In the genomic region with DNA sequence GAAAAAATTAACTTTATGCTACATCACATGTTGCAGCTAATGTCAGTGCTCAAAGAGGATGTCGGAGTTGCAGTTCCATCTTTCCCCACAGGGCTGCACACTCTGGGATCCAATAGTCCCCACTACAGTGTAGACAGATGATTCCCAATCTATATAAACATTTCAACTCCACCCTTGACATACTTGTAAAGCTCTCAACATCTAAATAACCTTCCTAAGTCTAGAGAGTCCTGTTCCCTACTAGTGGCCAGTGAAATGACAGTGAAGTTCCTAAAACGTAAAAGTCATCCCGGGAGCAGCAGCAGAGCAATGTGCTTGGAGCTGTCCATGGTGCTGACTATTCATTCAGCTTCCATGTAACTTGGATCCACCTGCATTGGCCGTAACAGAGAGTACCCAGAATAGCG, we compare ENCODE assay signal across 8 cellular contexts.
DNase-seq lines count a peak whose midpoint lies in the region; ATAC-seq and TF ChIP-seq lines count a peak whose summit lies in the region.

No MANE protein-coding gene starts in this region.

- no peaks in the 10 kb centered on the region for H3K27me3 Mint-ChIP-seq in activated CD8-positive, alpha-beta T cell treated with anti-CD3 and anti-CD28 coated beads, Interleukin-2, amount 10 ng/mL, durations not matched to agents 7 days and 5 days (ENCODE audit: low read depth)

- H3K4me1 Mint-ChIP-seq in activated CD8-positive, alpha-beta T cell treated with anti-CD3 and anti-CD28 coated beads, Interleukin-2, amount 10 ng/mL, durations not matched to agents 7 days and 5 days (ENCODE audit: low read depth) = no peaks in the 10 kb centered on the region

- no peak for DNase-seq in BJ (ENCODE audit: low read depth)
- peak; percentile 46 for DNase-seq in MV-4-11 (lab: John Stamatoyannopoulos, UW)
- peak; percentile 68 for DNase-seq in activated CD8-positive, alpha-beta T cell treated with anti-CD3 and anti-CD28 coated beads, Interleukin-2, amount 10 ng/mL, durations not matched to agents 7 days and 5 days
- peak; percentile 62 for DNase-seq in iPS DF 4.7 (ENCODE audit: extremely low read depth, low spot score)
- peak; percentile 4 for DNase-seq in stimulated activated CD8-positive, alpha-beta memory T cell treated with anti-CD3 and anti-CD28 coated beads, Interleukin-12 subunit alpha, Interleukin-12 subunit beta, amount 100 ng/mL, for 1 hour (ENCODE audit: low read depth)
- no peak for DNase-seq in gastrocnemius medialis

- no peak overlapping the region for H3K27ac Mint-ChIP-seq in activated CD8-positive, alpha-beta T cell treated with anti-CD3 and anti-CD28 coated beads, Interleukin-2, amount 10 ng/mL, durations not matched to agents 7 days and 5 days

- intact Hi-C loops in gastrocnemius medialis (cut with DNase I; ENCODE audit: low total_unique reads) = no loop called here

- ATAC-seq in GM18508 (IDR thresholded peaks at IDR 0.05; ENCODE audit: insufficient read depth, unreplicated experiment) (peak; percentile 89), HG02840 (IDR thresholded peaks at IDR 0.05; ENCODE audit: low FRiP score, unreplicated experiment) (peak; percentile 62), gastrocnemius medialis (no peak)
- ATAC-seq in activated CD8-positive, alpha-beta T cell treated with anti-CD3 and anti-CD28 coated beads, Interleukin-2, amount 10 ng/mL, durations not matched to agents 7 days and 5 days = peak; percentile 73

- H3K4me1 ChIP-seq in gastrocnemius medialis = no peaks in the 10 kb centered on the region

- H3K4me3 Mint-ChIP-seq in activated CD8-positive, alpha-beta T cell treated with anti-CD3 and anti-CD28 coated beads, Interleukin-2, amount 10 ng/mL, durations not matched to agents 7 days and 5 days = no peak overlapping the region

- CTCF ChIA-PET in BJ (lab: Yijun Ruan, JAX) = interaction anchor here (1.2 kb wide), 1 partner anchor 11 kb away, joined by 3 read pairs; no protein-coding TSS in a partner anchor
- CTCF ChIA-PET in activated CD8-positive, alpha-beta T cell treated with anti-CD3 and anti-CD28 coated beads, Interleukin-2, amount 10 ng/mL, durations not matched to agents 7 days and 5 days (lab: Charles Lee) = interaction anchor here (0.7 to 1.3 kb wide), 2 partner anchors 8 to 10 kb away, joined by 3 to 4 read pairs; no protein-coding TSS in a partner anchor

- H3K36me3 Mint-ChIP-seq in activated CD8-positive, alpha-beta T cell treated with anti-CD3 and anti-CD28 coated beads, Interleukin-2, amount 10 ng/mL, durations not matched to agents 7 days and 5 days (ENCODE audit: low read depth) = no peaks in the 10 kb centered on the region

- H3K9me3 Mint-ChIP-seq in activated CD8-positive, alpha-beta T cell treated with anti-CD3 and anti-CD28 coated beads, Interleukin-2, amount 10 ng/mL, durations not matched to agents 7 days and 5 days (ENCODE audit: insufficient read depth) = no peaks in the 10 kb centered on the region

- no peak overlapping the region for H3K4me3 ChIP-seq in BJ (ENCODE audit: low read depth, low read length)
- H3K4me3 ChIP-seq in gastrocnemius medialis = no peak overlapping the region

- H3K9me3 ChIP-seq in gastrocnemius medialis = no peaks in the 10 kb centered on the region

- H3K27me3 ChIP-seq in BJ (ENCODE audit: control insufficient read depth, insufficient read depth, low read length) (no peaks in the 10 kb centered on the region), gastrocnemius medialis (no peaks in the 10 kb centered on the region)

- 0 out of 2 replicates have a peak, but pooled peaks have one; percentile 23 for TF ChIP-seq CTCF in BJ (IDR thresholded peaks at IDR 0.05; ENCODE audit: insufficient read depth, low read depth, low read length)
- TF ChIP-seq CTCF in gastrocnemius medialis (IDR thresholded peaks at IDR 0.05 in 4 of 5, conservative IDR thresholded peaks at IDR 0.05 in 1 of 5) = no peak

- no peak overlapping the region for H3K27ac ChIP-seq in gastrocnemius medialis

- no peaks in the 10 kb centered on the region for H3K36me3 ChIP-seq in BJ (ENCODE audit: control insufficient read depth, insufficient read depth, low read length)
- H3K36me3 ChIP-seq in gastrocnemius medialis = no peaks in the 10 kb centered on the region

- in situ Hi-C loops in gastrocnemius medialis (cut with MboI; ENCODE audit: low sequenced_read_pairs in 4 of 4) = no loop called here

- POLR2A ChIA-PET in BJ (lab: Charles Lee) = no interaction called here
- POLR2A ChIA-PET in activated CD8-positive, alpha-beta T cell treated with anti-CD3 and anti-CD28 coated beads, Interleukin-2, amount 10 ng/mL, durations not matched to agents 7 days and 5 days (lab: Charles Lee) = no interaction called here

- no peak for TF ChIP-seq POLR2A in gastrocnemius medialis (IDR thresholded peaks at IDR 0.05)

Comparison
In these comparisons a context has a peak if more than half of its experiments do, and no peak if none do; other contexts are left out.
1. DNase-seq: peak in MV-4-11 (single experiment), activated CD8-positive, alpha-beta T cell treated with anti-CD3 and anti-CD28 coated beads, Interleukin-2, amount 10 ng/mL, durations not matched to agents 7 days and 5 days (single experiment), iPS DF 4.7 (single experiment) and stimulated activated CD8-positive, alpha-beta memory T cell treated with anti-CD3 and anti-CD28 coated beads, Interleukin-12 subunit alpha, Interleukin-12 subunit beta, amount 100 ng/mL, for 1 hour (single experiment); none in BJ (single experiment) and gastrocnemius medialis (0 of 2).
2. ATAC-seq: peak in GM18508 (single experiment), HG02840 (single experiment) and activated CD8-positive, alpha-beta T cell treated with anti-CD3 and anti-CD28 coated beads, Interleukin-2, amount 10 ng/mL, durations not matched to agents 7 days and 5 days (single experiment); none in gastrocnemius medialis (0 of 2).